23 cellular contexts compared by ENCODE assay signal in the genomic region with DNA sequence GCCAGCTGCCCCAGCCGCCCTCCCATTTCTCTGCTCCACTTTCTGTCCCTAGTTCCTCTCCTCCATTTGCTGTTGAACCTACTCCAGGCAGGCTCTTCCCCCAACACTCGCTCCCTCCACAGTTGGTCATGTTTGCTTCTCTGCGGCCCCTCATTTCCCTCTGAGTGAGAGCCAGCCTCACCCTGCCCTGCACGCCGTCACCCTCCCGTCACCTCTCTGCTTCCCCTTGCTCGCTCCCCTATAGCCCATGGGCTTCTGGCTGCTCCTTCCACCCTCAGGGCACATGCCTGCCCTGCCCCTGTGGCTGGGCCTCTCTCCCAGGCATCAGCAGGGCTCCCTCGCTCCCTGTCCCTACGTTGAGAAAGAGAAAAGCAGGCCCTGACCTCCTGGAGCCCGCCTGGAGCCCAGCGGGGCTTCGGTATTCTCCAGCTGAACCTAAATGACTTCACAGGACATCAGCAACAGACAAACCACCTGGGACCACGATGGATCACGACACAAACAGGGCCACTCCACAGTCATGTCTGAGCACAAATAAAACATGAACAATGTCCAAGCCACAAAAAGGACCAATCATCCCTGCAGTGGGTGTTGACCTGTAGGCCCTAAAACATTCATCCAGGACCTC. TPM values are rescaled to one million over a fixed set of nuclear protein-coding genes. Genes with fewer than 3 reads are reported as not detected.
A peak's percentile ranks its signal among the peaks of the same experiment; 100 is the strongest.
DNase-seq lines count a peak whose midpoint lies in the region; ATAC-seq and TF ChIP-seq lines count a peak whose summit lies in the region.
"Had no signal": no experiment of that assay in that cellular context is flagged by ENCODE, and none has a peak within 500 bp of the region (broad histone marks: within the 10 kb centered on the region; RNA-seq: fewer than 3 reads in every experiment).

No MANE protein-coding gene starts in this region.

- peaks cover 32% of the 10 kb centered on the region for H3K4me1 ChIP-seq in adipocyte (ENCODE audit: control insufficient read depth, insufficient read depth, low read length)
- H3K4me1 ChIP-seq in mesenchymal stem cell (ENCODE audit: control insufficient read depth, insufficient read depth, low read depth, low read length) = peaks cover 15% of the 10 kb centered on the region

- H4K8ac ChIP-seq in mesenchymal stem cell (ENCODE audit: low read length) = peak overlapping the region; percentile 51

- TF ChIP-seq CTCF in activated CD8-positive, alpha-beta T cell treated with anti-CD3 and anti-CD28 coated beads for 36 hours (IDR thresholded peaks at IDR 0.05) = no peak

- CTCF ChIA-PET in activated CD8-positive, alpha-beta T cell treated with anti-CD3 and anti-CD28 coated beads, Interleukin-2, amount 10 ng/mL, durations not matched to agents 7 days and 5 days (lab: Charles Lee) = interaction anchor here (0.7 to 3.1 kb wide), 8 partner anchors 8 to 350 kb away, joined by 3 to 41 read pairs (median 7); partner anchors contain the start of gene EYA3
- CTCF ChIA-PET in activated CD8-positive, alpha-beta T cell treated with anti-CD3 and anti-CD28 coated beads for 36 hours (lab: Charles Lee) = interaction anchor here (1.0 to 3.4 kb wide), 6 partner anchors 9 to 120 kb away, joined by 3 to 32 read pairs (median 10); no protein-coding TSS in a partner anchor

- H3K4ac ChIP-seq in mesenchymal stem cell (ENCODE audit: low read depth in 1 of 2, low read length in 2 of 2) = peak overlapping the region in 1 of 2 experiments; percentile 92

- H3K27me3 Mint-ChIP-seq in activated CD8-positive, alpha-beta T cell treated with anti-CD3 and anti-CD28 coated beads, Interleukin-2, amount 10 ng/mL, durations not matched to agents 7 days and 5 days (ENCODE audit: low read depth) = no peaks in the 10 kb centered on the region
- no peaks in the 10 kb centered on the region for H3K27me3 Mint-ChIP-seq in activated CD8-positive, alpha-beta T cell treated with anti-CD3 and anti-CD28 coated beads for 36 hours
- no peaks in the 10 kb centered on the region for H3K27me3 Mint-ChIP-seq in stimulated activated memory B cell treated with anti-CD40 and anti-IgM and Interleukin-4, amounts not matched to agents 10 μg/mL and 1 μg/mL and 100 μg/mL, for 72 hours
- H3K27me3 Mint-ChIP-seq: activated CD4-positive, alpha-beta T cell treated with anti-CD3 and anti-CD28 coated beads, Interleukin-2, amount 10 ng/mL, durations not matched to agents 7 days and 5 days; naive thymus-derived CD8-positive, alpha-beta T cell had no signal

- H2BK12ac ChIP-seq in mesenchymal stem cell (ENCODE audit: low read length in 2 of 2) = no peak overlapping the region

- no peak overlapping the region for H2AK5ac ChIP-seq in mesenchymal stem cell (ENCODE audit: low read length, severe bottlenecking)

- H2BK5ac ChIP-seq in mesenchymal stem cell (ENCODE audit: low read depth, low read length, poor library complexity, severe bottlenecking) = no peak overlapping the region

- no peak overlapping the region for H3K4me3 ChIP-seq in adipocyte (ENCODE audit: low read length)
- no peak overlapping the region for H3K4me3 ChIP-seq in mesenchymal stem cell (ENCODE audit: insufficient read depth in 1 of 2, low read depth in 1 of 2, low read length in 2 of 2)
- H3K4me3 ChIP-seq: upper lobe of left lung had no signal

- DNase-seq in activated CD8-positive, alpha-beta T cell treated with anti-CD3 and anti-CD28 coated beads, Interleukin-2, amount 10 ng/mL, durations not matched to agents 7 days and 5 days = no peak
- no peak for DNase-seq in activated CD8-positive, alpha-beta T cell treated with anti-CD3 and anti-CD28 coated beads for 36 hours
- no peak for DNase-seq in adipocyte (ENCODE audit: low read depth)
- no peak for DNase-seq in mesenchymal stem cell
- DNase-seq in mucosa of gallbladder (ENCODE audit: low spot score) = no peak
- DNase-seq: 8988T; activated CD4-positive, alpha-beta T cell treated with anti-CD3 and anti-CD28 coated beads, Interleukin-2, amount 10 ng/mL, durations not matched to agents 7 days and 5 days; DMS79; effector memory CD4-positive, alpha-beta T cell; erythroblast; foreskin fibroblast; heart right ventricle; naive thymus-derived CD8-positive, alpha-beta T cell; NCI-H1105 treated with DMSO at 0.1 percent for 48 hours; NCI-H2081; NCI-H82 had no signal

- POLR2A ChIA-PET in activated CD8-positive, alpha-beta T cell treated with anti-CD3 and anti-CD28 coated beads, Interleukin-2, amount 10 ng/mL, durations not matched to agents 7 days and 5 days (lab: Charles Lee) = no interaction called here
- POLR2A ChIA-PET in activated CD8-positive, alpha-beta T cell treated with anti-CD3 and anti-CD28 coated beads for 36 hours (lab: Charles Lee) = interaction anchor here (1.3 to 1.7 kb wide), 2 partner anchors 8 to 121 kb away, joined by 3 to 4 read pairs; no protein-coding TSS in a partner anchor

- H3K36me3 Mint-ChIP-seq in activated CD8-positive, alpha-beta T cell treated with anti-CD3 and anti-CD28 coated beads, Interleukin-2, amount 10 ng/mL, durations not matched to agents 7 days and 5 days (ENCODE audit: low read depth) = no peaks in the 10 kb centered on the region
- H3K36me3 Mint-ChIP-seq in activated CD8-positive, alpha-beta T cell treated with anti-CD3 and anti-CD28 coated beads for 36 hours (ENCODE audit: low read depth) = no peaks in the 10 kb centered on the region
- H3K36me3 Mint-ChIP-seq in stimulated activated memory B cell treated with anti-CD40 and anti-IgM and Interleukin-4, amounts not matched to agents 10 μg/mL and 1 μg/mL and 100 μg/mL, for 72 hours = no peaks in the 10 kb centered on the region
- H3K36me3 Mint-ChIP-seq: naive thymus-derived CD8-positive, alpha-beta T cell had no signal

- WGBS in mesenchymal stem cell = 89% methylated on average over 14 of the region's 14 CpGs

- H3K18ac ChIP-seq in mesenchymal stem cell (ENCODE audit: low read depth in 1 of 2, low read length in 2 of 2) = peak overlapping the region in 1 of 2 experiments; percentile 48

- H3K36me3 ChIP-seq in adipocyte (ENCODE audit: control insufficient read depth, insufficient read depth, low read length, severe bottlenecking) (no peaks in the 10 kb centered on the region), mesenchymal stem cell (ENCODE audit: control insufficient read depth in 1 of 2, insufficient read depth in 2 of 2, low read depth in 1 of 2, low read length in 2 of 2) (no peaks in the 10 kb centered on the region)
- H3K36me3 ChIP-seq: heart right ventricle, upper lobe of left lung had no signal

- H3K27me3 ChIP-seq in adipocyte (replicated peaks; ENCODE audit: control insufficient read depth, insufficient read depth, low read length) = no peaks in the 10 kb centered on the region
- no peaks in the 10 kb centered on the region for H3K27me3 ChIP-seq in mesenchymal stem cell (ENCODE audit: control insufficient read depth in 1 of 2, insufficient read depth in 1 of 2, low read length in 2 of 2)
- H3K27me3 ChIP-seq: heart right ventricle, upper lobe of left lung had no signal

- H3K27ac ChIP-seq in mesenchymal stem cell (ENCODE audit: low read length, poor library complexity, severe bottlenecking) = no peak overlapping the region

- H3K4me2 ChIP-seq in mesenchymal stem cell (ENCODE audit: low read length, poor library complexity, severe bottlenecking) = no peak overlapping the region

- H2BK120ac ChIP-seq in mesenchymal stem cell (ENCODE audit: low read depth, low read length) = no peak overlapping the region

- H3K79me1 ChIP-seq in mesenchymal stem cell (replicated peaks; ENCODE audit: low read length, poor library complexity, severe bottlenecking) = no peaks in the 10 kb centered on the region

- H3K9ac ChIP-seq in adipocyte (ENCODE audit: low read length) (peak overlapping the region; percentile 55), mesenchymal stem cell (ENCODE audit: low read length) (peak overlapping the region; percentile 67)

- peak overlapping the region; percentile 80 for H3K27ac Mint-ChIP-seq in activated CD8-positive, alpha-beta T cell treated with anti-CD3 and anti-CD28 coated beads, Interleukin-2, amount 10 ng/mL, durations not matched to agents 7 days and 5 days
- no peak overlapping the region for H3K27ac Mint-ChIP-seq in activated CD8-positive, alpha-beta T cell treated with anti-CD3 and anti-CD28 coated beads for 36 hours
- H3K27ac Mint-ChIP-seq in stimulated activated memory B cell treated with anti-CD40 and anti-IgM and Interleukin-4, amounts not matched to agents 10 μg/mL and 1 μg/mL and 100 μg/mL, for 72 hours = peak overlapping the region; percentile 73
- H3K27ac Mint-ChIP-seq: activated T-helper 1 cell treated with anti-CD3 and anti-CD28 coated beads, Interleukin-12 subunit alpha, Interleukin-12 subunit beta, Interleukin-2, Interleukin-4 antibody, amounts not matched to agents 30 ng/mL and 10 ng/mL and 1 ng/mL, durations not matched to agents 14 hours and 24 hours and 36 hours; brain; T-helper 2 cell treated with Interferon-gamma antibody and Interleukin-4, amounts not matched to agents 5 μg/mL and 100 μg/mL, for 36 hours had no signal

- no peak overlapping the region for H3K14ac ChIP-seq in mesenchymal stem cell (ENCODE audit: low read length in 2 of 2)

- no peak overlapping the region for H3K23ac ChIP-seq in mesenchymal stem cell (ENCODE audit: low read length in 2 of 2)

- H3K4me3 Mint-ChIP-seq in activated CD8-positive, alpha-beta T cell treated with anti-CD3 and anti-CD28 coated beads, Interleukin-2, amount 10 ng/mL, durations not matched to agents 7 days and 5 days = no peak overlapping the region
- H3K4me3 Mint-ChIP-seq in activated CD8-positive, alpha-beta T cell treated with anti-CD3 and anti-CD28 coated beads for 36 hours = no peak overlapping the region
- H3K4me3 Mint-ChIP-seq in stimulated activated memory B cell treated with anti-CD40 and anti-IgM and Interleukin-4, amounts not matched to agents 10 μg/mL and 1 μg/mL and 100 μg/mL, for 72 hours = no peak overlapping the region
- H3K4me3 Mint-ChIP-seq: activated CD4-positive, alpha-beta T cell treated with anti-CD3 and anti-CD28 coated beads, Interleukin-2, amount 10 ng/mL, durations not matched to agents 7 days and 5 days; activated T-helper 1 cell treated with anti-CD3 and anti-CD28 coated beads, Interleukin-12 subunit alpha, Interleukin-12 subunit beta, Interleukin-2, Interleukin-4 antibody, amounts not matched to agents 30 ng/mL and 10 ng/mL and 1 ng/mL, durations not matched to agents 14 hours and 24 hours and 36 hours; brain; T-helper 2 cell treated with Interferon-gamma antibody and Interleukin-4, amounts not matched to agents 5 μg/mL and 100 μg/mL, for 36 hours had no signal

- ATAC-seq in activated CD8-positive, alpha-beta T cell treated with anti-CD3 and anti-CD28 coated beads, Interleukin-2, amount 10 ng/mL, durations not matched to agents 7 days and 5 days = no peak
- ATAC-seq in activated CD8-positive, alpha-beta T cell treated with anti-CD3 and anti-CD28 coated beads for 36 hours = no peak
- ATAC-seq in stimulated activated memory B cell treated with anti-CD40 and anti-IgM and Interleukin-4, amounts not matched to agents 10 μg/mL and 1 μg/mL and 100 μg/mL, for 72 hours = no peak
- ATAC-seq in GM18517 (IDR thresholded peaks at IDR 0.05; ENCODE audit: unreplicated experiment) = no peak
- no peak for ATAC-seq in GM18520 (IDR thresholded peaks at IDR 0.05; ENCODE audit: unreplicated experiment)

- H2BK15ac ChIP-seq in mesenchymal stem cell (ENCODE audit: low read depth, poor library complexity, severe bottlenecking) = no peak overlapping the region

- H3K9me3 ChIP-seq in adipocyte (ENCODE audit: control insufficient read depth, low read length) (no peaks in the 10 kb centered on the region), mesenchymal stem cell (ENCODE audit: control insufficient read depth, low read length) (no peaks in the 10 kb centered on the region)
- H3K9me3 ChIP-seq: heart right ventricle, upper lobe of left lung had no signal

- H3K9me3 Mint-ChIP-seq in activated CD8-positive, alpha-beta T cell treated with anti-CD3 and anti-CD28 coated beads, Interleukin-2, amount 10 ng/mL, durations not matched to agents 7 days and 5 days (ENCODE audit: insufficient read depth) = no peaks in the 10 kb centered on the region
- no peaks in the 10 kb centered on the region for H3K9me3 Mint-ChIP-seq in activated CD8-positive, alpha-beta T cell treated with anti-CD3 and anti-CD28 coated beads for 36 hours
- no peaks in the 10 kb centered on the region for H3K9me3 Mint-ChIP-seq in stimulated activated memory B cell treated with anti-CD40 and anti-IgM and Interleukin-4, amounts not matched to agents 10 μg/mL and 1 μg/mL and 100 μg/mL, for 72 hours
- H3K9me3 Mint-ChIP-seq: activated CD4-positive, alpha-beta T cell treated with anti-CD3 and anti-CD28 coated beads, Interleukin-2, amount 10 ng/mL, durations not matched to agents 7 days and 5 days; activated T-helper 1 cell treated with anti-CD3 and anti-CD28 coated beads, Interleukin-12 subunit alpha, Interleukin-12 subunit beta, Interleukin-2, Interleukin-4 antibody, amounts not matched to agents 30 ng/mL and 10 ng/mL and 1 ng/mL, durations not matched to agents 14 hours and 24 hours and 36 hours; naive thymus-derived CD8-positive, alpha-beta T cell; T-helper 2 cell treated with Interferon-gamma antibody and Interleukin-4, amounts not matched to agents 5 μg/mL and 100 μg/mL, for 36 hours had no signal

- H4K91ac ChIP-seq in mesenchymal stem cell (ENCODE audit: low read length) = peak overlapping the region; percentile 56

- intact Hi-C loops in activated CD8-positive, alpha-beta T cell treated with anti-CD3 and anti-CD28 coated beads for 36 hours (cut with micrococcal nuclease) = loop anchor here (5.0 kb wide), 1 partner anchor 118 kb away; no protein-coding TSS in a partner anchor

- H3K4me1 Mint-ChIP-seq in activated CD8-positive, alpha-beta T cell treated with anti-CD3 and anti-CD28 coated beads, Interleukin-2, amount 10 ng/mL, durations not matched to agents 7 days and 5 days (ENCODE audit: low read depth) = peaks cover 29% of the 10 kb centered on the region
- H3K4me1 Mint-ChIP-seq in activated CD8-positive, alpha-beta T cell treated with anti-CD3 and anti-CD28 coated beads for 36 hours (ENCODE audit: low read depth) = peaks cover 14% of the 10 kb centered on the region
- peaks cover 46% of the 10 kb centered on the region for H3K4me1 Mint-ChIP-seq in stimulated activated memory B cell treated with anti-CD40 and anti-IgM and Interleukin-4, amounts not matched to agents 10 μg/mL and 1 μg/mL and 100 μg/mL, for 72 hours

- no peak overlapping the region for H2AFZ ChIP-seq in mesenchymal stem cell (ENCODE audit: low read depth, low read length)

RNA-seq across cellular contexts. Expression of gene THEMIS2, which starts 13.3 kb away (rescaled TPM):
- 10 to 100 TPM; 35.9 to 39.9 TPM for total RNA-seq in activated CD8-positive, alpha-beta T cell treated with anti-CD3 and anti-CD28 coated beads, Interleukin-2, amount 10 ng/mL, durations not matched to agents 7 days and 5 days
- 10 to 100 TPM; 13.8 to 16.0 TPM for total RNA-seq in activated CD8-positive, alpha-beta T cell treated with anti-CD3 and anti-CD28 coated beads for 36 hours
- polyA plus RNA-seq in mesenchymal stem cell (2013, experiment 1 of 2) = 5.9 TPM
- 5.3 TPM for polyA plus RNA-seq in mesenchymal stem cell (2013, experiment 2 of 2)
- total RNA-seq in mucosa of gallbladder = 18.3 TPM

RNA-seq across cellular contexts. Expression of gene PPP1R8, which starts 28.5 kb away (rescaled TPM):
- total RNA-seq in activated CD8-positive, alpha-beta T cell treated with anti-CD3 and anti-CD28 coated beads, Interleukin-2, amount 10 ng/mL, durations not matched to agents 7 days and 5 days = 10 to 100 TPM; 61.4 to 66.6 TPM
- total RNA-seq in activated CD8-positive, alpha-beta T cell treated with anti-CD3 and anti-CD28 coated beads for 36 hours = 10 to 100 TPM; 50.2 to 54.4 TPM
- 34.6 TPM for polyA plus RNA-seq in mesenchymal stem cell (2013, experiment 1 of 2)
- polyA plus RNA-seq in mesenchymal stem cell (2013, experiment 2 of 2) = 34.0 TPM
- 36.5 TPM for total RNA-seq in mucosa of gallbladder

RNA-seq across cellular contexts. Expression of gene RPA2, which starts 55.3 kb away (rescaled TPM):
- total RNA-seq in activated CD8-positive, alpha-beta T cell treated with anti-CD3 and anti-CD28 coated beads, Interleukin-2, amount 10 ng/mL, durations not matched to agents 7 days and 5 days = 10 to 100 TPM; 79.0 to 81.0 TPM
- 10 to 100 TPM; 61.6 to 67.2 TPM for total RNA-seq in activated CD8-positive, alpha-beta T cell treated with anti-CD3 and anti-CD28 coated beads for 36 hours
- 14.3 TPM for polyA plus RNA-seq in mesenchymal stem cell (2013, experiment 1 of 2)
- polyA plus RNA-seq in mesenchymal stem cell (2013, experiment 2 of 2) = 14.6 TPM
- 25.6 TPM for total RNA-seq in mucosa of gallbladder
